Comparison of ENCODE assay signal across 14 cellular contexts in the genomic region with DNA sequence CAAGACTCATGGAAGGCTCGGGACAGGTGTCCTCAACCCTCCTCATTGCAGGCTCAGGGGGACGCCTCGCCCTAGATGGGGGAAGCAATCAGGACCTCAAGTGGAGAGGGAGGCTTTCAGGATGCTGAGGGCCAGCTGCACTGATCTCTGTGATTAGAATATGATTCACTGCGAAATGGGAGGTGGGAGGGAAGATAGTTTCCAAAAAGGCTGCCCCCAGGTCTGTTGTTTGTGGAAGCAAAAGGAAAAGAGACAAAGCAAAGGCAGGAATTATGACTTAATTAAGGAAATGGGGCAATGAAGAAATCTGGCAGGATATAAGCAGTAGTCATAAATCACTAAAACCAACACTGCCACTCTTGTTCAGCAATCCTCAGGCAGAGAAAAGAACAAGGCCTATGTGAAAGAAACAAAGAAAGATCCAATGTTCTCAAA.
DNase-seq lines count a peak whose midpoint lies in the region; ATAC-seq, FAIRE-seq and TF ChIP-seq lines count a peak whose summit lies in the region.
"Had no signal": no experiment of that assay in that cellular context is flagged by ENCODE, and none has a peak within 500 bp of the region (broad histone marks: within the 10 kb centered on the region; RNA-seq: fewer than 3 reads in every experiment).

No MANE protein-coding gene starts in this region.

- in situ Hi-C loops in K562 (cut with MboI) (no loop called here), HepG2 (cut with HindIII; ENCODE audit: extremely low pct_ligation_motif_present, low pct_unique_long_range_greater_than_20kb) (no loop called here)

- H3K9me3 Mint-ChIP-seq in activated CD4-positive, alpha-beta memory T cell treated with anti-CD3 and anti-CD28 coated beads for 36 hours = no peaks in the 10 kb centered on the region
- H3K9me3 Mint-ChIP-seq: activated naive CD8-positive, alpha-beta T cell treated with anti-CD3 and anti-CD28 coated beads, Interleukin-2, amount 10 ng/mL, durations not matched to agents 7 days and 5 days; CD4-positive, CD25-positive, alpha-beta regulatory T cell had no signal

- ATAC-seq in K562 (no peak), HepG2 (no peak)

- TF ChIP-seq POLR2A in K562 (conservative IDR thresholded peaks at IDR 0.05) (no peak), HepG2 (IDR thresholded peaks at IDR 0.05; ENCODE audit: insufficient read depth in 1 of 2, low read depth in 2 of 2, low read length in 2 of 2) (no peak)

- H3K4me3 Mint-ChIP-seq in activated CD4-positive, alpha-beta memory T cell treated with anti-CD3 and anti-CD28 coated beads for 36 hours = no peak overlapping the region
- H3K4me3 Mint-ChIP-seq: activated naive CD8-positive, alpha-beta T cell treated with anti-CD3 and anti-CD28 coated beads, Interleukin-2, amount 10 ng/mL, durations not matched to agents 7 days and 5 days; CD4-positive, CD25-positive, alpha-beta regulatory T cell; naive B cell had no signal

- H3K79me2 ChIP-seq in K562 (ENCODE audit: control insufficient read depth, insufficient read depth, low read length) = no peaks in the 10 kb centered on the region
- no peaks in the 10 kb centered on the region for H3K79me2 ChIP-seq in HepG2 (ENCODE audit: insufficient read depth, low read length)

- TF ChIP-seq CTCF in K562 (IDR thresholded peaks at IDR 0.05 in 2 of 3, conservative IDR thresholded peaks at IDR 0.05 in 1 of 3; ENCODE audit: insufficient read depth in 2 of 3, low read depth in 1 of 3, low read length in 3 of 3) (no peak), HepG2 (CRISPR knock-in tag; IDR thresholded peaks at IDR 0.05) (no peak)

- H3K36me3 ChIP-seq in K562 (ENCODE audit: control insufficient read depth, insufficient read depth, low read length) (no peaks in the 10 kb centered on the region), HepG2 (replicated peaks in 1 of 2; ENCODE audit: control insufficient read depth in 1 of 2, insufficient read depth in 2 of 2, low read length in 2 of 2) (no peaks in the 10 kb centered on the region)
- H3K36me3 ChIP-seq: colonic mucosa, sigmoid colon had no signal

- H3K9me3 ChIP-seq in K562 (replicated peaks; ENCODE audit: control insufficient read depth, insufficient read depth, low read depth, low read length) (no peaks in the 10 kb centered on the region), HepG2 (ENCODE audit: low read length) (no peaks in the 10 kb centered on the region)
- H3K9me3 ChIP-seq: colonic mucosa, sigmoid colon had no signal

- H3K27ac Mint-ChIP-seq in activated CD4-positive, alpha-beta memory T cell treated with anti-CD3 and anti-CD28 coated beads for 36 hours = no peak overlapping the region
- H3K27ac Mint-ChIP-seq: activated naive CD8-positive, alpha-beta T cell treated with anti-CD3 and anti-CD28 coated beads, Interleukin-2, amount 10 ng/mL, durations not matched to agents 7 days and 5 days; CD4-positive, CD25-positive, alpha-beta regulatory T cell had no signal

- TF ChIP-seq RAD21 in K562 (CRISPR knock-in tag; conservative IDR thresholded peaks at IDR 0.05 in 1 of 2, IDR thresholded peaks at IDR 0.05 in 1 of 2) (no peak), HepG2 (CRISPR knock-in tag; IDR thresholded peaks at IDR 0.05) (no peak)

- no peaks in the 10 kb centered on the region for H3K9me1 ChIP-seq in K562 (ENCODE audit: control insufficient read depth, insufficient read depth, low read length)

- H2AFZ ChIP-seq in K562 (ENCODE audit: low read depth, low read length) (no peak overlapping the region), HepG2 (ENCODE audit: low read length) (no peak overlapping the region)

- DNase-seq in EH (ENCODE audit: low read depth) (peak; percentile 67), NCI-H2081 treated with DMSO at 0.1 percent for 48 hours (lab: John Stamatoyannopoulos, UW) (peak; percentile 13), K562 (ENCODE audit: extremely low read depth in 1 of 4, low spot score in 3 of 4) (no peak), lung microvascular endothelial cell (ENCODE audit: low read depth in 2 of 2) (peak; percentile 48 to 76), NAMALWA (ENCODE audit: low spot score) (no peak), HepG2 (ENCODE audit: low spot score) (no peak), activated gamma-delta T cell (lab: John Stamatoyannopoulos, UW) (no peak)
- no peak for DNase-seq in activated CD4-positive, alpha-beta memory T cell treated with anti-CD3 and anti-CD28 coated beads for 36 hours
- DNase-seq: activated naive CD8-positive, alpha-beta T cell treated with anti-CD3 and anti-CD28 coated beads, Interleukin-2, amount 10 ng/mL, durations not matched to agents 7 days and 5 days; CD4-positive, CD25-positive, alpha-beta regulatory T cell; colonic mucosa; foreskin fibroblast; naive B cell; sigmoid colon had no signal

- CTCF ChIA-PET in K562 (lab: Yijun Ruan, JAX; ENCODE audit: low intra/inter-chr PET ratio) = no interaction called here
- CTCF ChIA-PET in activated CD4-positive, alpha-beta memory T cell treated with anti-CD3 and anti-CD28 coated beads for 36 hours (lab: Charles Lee) = no interaction called here
- CTCF ChIA-PET in HepG2 (lab: Yijun Ruan, JAX; ENCODE audit: low intra/inter-chr PET ratio, low total read pairs) = no interaction called here

- H3K9ac ChIP-seq in K562 (ENCODE audit: insufficient read depth in 1 of 2, low read depth in 2 of 2, low read length in 2 of 2) (no peak overlapping the region), HepG2 (ENCODE audit: insufficient read depth, low read depth, low read length) (no peak overlapping the region)

- no peaks in the 10 kb centered on the region for H3K4me1 Mint-ChIP-seq in activated CD4-positive, alpha-beta memory T cell treated with anti-CD3 and anti-CD28 coated beads for 36 hours (ENCODE audit: low read depth)
- H3K4me1 Mint-ChIP-seq: CD4-positive, CD25-positive, alpha-beta regulatory T cell; naive B cell had no signal

- TF ChIP-seq EP300 in K562 (IDR thresholded peaks at IDR 0.05; ENCODE audit: low read length) (no peak), HepG2 (IDR thresholded peaks at IDR 0.05; ENCODE audit: low read depth in 2 of 2, low read length in 2 of 2) (no peak), HepG2 (CRISPR knock-in tag; IDR thresholded peaks at IDR 0.05; ENCODE audit: borderline replicate concordance) (no peak)

- H3K27me3 Mint-ChIP-seq in activated CD4-positive, alpha-beta memory T cell treated with anti-CD3 and anti-CD28 coated beads for 36 hours = no peaks in the 10 kb centered on the region
- H3K27me3 Mint-ChIP-seq: activated naive CD8-positive, alpha-beta T cell treated with anti-CD3 and anti-CD28 coated beads, Interleukin-2, amount 10 ng/mL, durations not matched to agents 7 days and 5 days had no signal

- FAIRE-seq in K562 (lab: Jason Lieb, UNC) (no peak), HepG2 (lab: Jason Lieb, UNC) (no peak)

- BruUV-seq in K562 (replicated peaks; lab: Mats Ljungman, UMichigan) (no TSS peak), HepG2 (replicated peaks; lab: Mats Ljungman, UMichigan) (no TSS peak)

- no peak overlapping the region for H3K4me3 ChIP-seq in K562
- H3K4me3 ChIP-seq in HepG2 (replicated peaks in 1 of 3; ENCODE audit: insufficient read depth in 1 of 3, low read depth in 2 of 3, low read length in 3 of 3) = no peak overlapping the region
- H3K4me3 ChIP-seq: colonic mucosa, sigmoid colon had no signal

- no peaks in the 10 kb centered on the region for H4K20me1 ChIP-seq in K562 (replicated peaks; ENCODE audit: control insufficient read depth, insufficient read depth, low read length)
- no peaks in the 10 kb centered on the region for H4K20me1 ChIP-seq in HepG2 (ENCODE audit: insufficient read depth, low read length)

- H3K27ac ChIP-seq in K562 (ENCODE audit: extremely low read depth, low read depth, low read length) (no peak overlapping the region), HepG2 (ENCODE audit: extremely low read length, insufficient read depth, low read length) (no peak overlapping the region)
- H3K27ac ChIP-seq: colonic mucosa, sigmoid colon had no signal

- H3K27me3 ChIP-seq in K562 (ENCODE audit: control insufficient read depth in 2 of 2, insufficient read depth in 2 of 2, low read length in 2 of 2) (peaks cover 8 to 25% of the 10 kb centered on the region in 2 experiments; a peak in 3 of 5 replicates), HepG2 (ENCODE audit: control insufficient read depth in 1 of 2, insufficient read depth in 2 of 2, low read length in 2 of 2) (peaks cover 2 to 38% of the 10 kb centered on the region in 2 experiments; a peak in 2 of 5 replicates)
- H3K27me3 ChIP-seq: colonic mucosa, sigmoid colon had no signal

- POLR2A ChIA-PET in K562 (lab: Yijun Ruan, JAX) (no interaction called here), HepG2 (lab: Yijun Ruan, JAX) (no interaction called here)
- POLR2A ChIA-PET in activated CD4-positive, alpha-beta memory T cell treated with anti-CD3 and anti-CD28 coated beads for 36 hours (lab: Charles Lee) = no interaction called here

- no peaks in the 10 kb centered on the region for H3K4me1 ChIP-seq in K562 (replicated peaks in 1 of 2; ENCODE audit: control insufficient read depth in 2 of 2, insufficient read depth in 2 of 2, low read length in 2 of 2)
- no peaks in the 10 kb centered on the region for H3K4me1 ChIP-seq in HepG2 (ENCODE audit: insufficient read depth, low read length)
- H3K4me1 ChIP-seq: colonic mucosa, sigmoid colon had no signal

- H3K36me3 Mint-ChIP-seq in activated CD4-positive, alpha-beta memory T cell treated with anti-CD3 and anti-CD28 coated beads for 36 hours = no peaks in the 10 kb centered on the region
- H3K36me3 Mint-ChIP-seq: activated naive CD8-positive, alpha-beta T cell treated with anti-CD3 and anti-CD28 coated beads, Interleukin-2, amount 10 ng/mL, durations not matched to agents 7 days and 5 days; CD4-positive, CD25-positive, alpha-beta regulatory T cell; naive B cell had no signal

- H3K4me2 ChIP-seq in K562 (ENCODE audit: insufficient read depth, low read length) = no peak overlapping the region
- no peak overlapping the region for H3K4me2 ChIP-seq in HepG2 (ENCODE audit: low read depth, low read length)

- intact Hi-C loops in K562 (cut with micrococcal nuclease) = no loop called here
- intact Hi-C loops in activated CD4-positive, alpha-beta memory T cell treated with anti-CD3 and anti-CD28 coated beads for 36 hours (cut with micrococcal nuclease) = no loop called here
- intact Hi-C loops in HepG2 (cut with micrococcal nuclease; ENCODE audit: unreplicated experiment) = no loop called here

- WGBS in K562 (ENCODE audit: insufficient coverage, low coverage, missing lambda C conversion rate) = 0% methylated on average over 4 of the region's 4 CpGs
- 2% methylated on average over 4 of the region's 4 CpGs for WGBS in HepG2 (ENCODE audit: low lambda C conversion rate)

TF ChIP-seq in HepG2, 621 proteins besides CTCF, POLR2A, EP300 and RAD21 (continues in another document):
- TF ChIP-seq GTF2F1 (IDR thresholded peaks at IDR 0.05; ENCODE audit: low read length) (no peak), NFIB (CRISPR knock-in tag; IDR thresholded peaks at IDR 0.05; ENCODE audit: borderline replicate concordance) (no peak), REPIN1 (CRISPR knock-in tag; IDR thresholded peaks at IDR 0.05; ENCODE audit: borderline replicate concordance, low read depth) (no peak), SRSF9 (IDR thresholded peaks at IDR 0.05; ENCODE audit: borderline replicate concordance, insufficient read depth, low read depth, low read length, poor library complexity, severe bottlenecking) (no peak), ZNF556 (CRISPR knock-in tag; IDR thresholded peaks at IDR 0.05; ENCODE audit: borderline replicate concordance) (no peak)

Comparison
In these comparisons a context has a peak if more than half of its experiments do, and no peak if none do; other contexts are left out.
1. DNase-seq: peak in EH (single experiment), NCI-H2081 treated with DMSO at 0.1 percent for 48 hours (single experiment) and lung microvascular endothelial cell (2 of 2); none in K562 (0 of 4), activated CD4-positive, alpha-beta memory T cell treated with anti-CD3 and anti-CD28 coated beads for 36 hours (single experiment), NAMALWA (single experiment), HepG2 (single experiment) and activated gamma-delta T cell (single experiment).